In the genomic region with DNA sequence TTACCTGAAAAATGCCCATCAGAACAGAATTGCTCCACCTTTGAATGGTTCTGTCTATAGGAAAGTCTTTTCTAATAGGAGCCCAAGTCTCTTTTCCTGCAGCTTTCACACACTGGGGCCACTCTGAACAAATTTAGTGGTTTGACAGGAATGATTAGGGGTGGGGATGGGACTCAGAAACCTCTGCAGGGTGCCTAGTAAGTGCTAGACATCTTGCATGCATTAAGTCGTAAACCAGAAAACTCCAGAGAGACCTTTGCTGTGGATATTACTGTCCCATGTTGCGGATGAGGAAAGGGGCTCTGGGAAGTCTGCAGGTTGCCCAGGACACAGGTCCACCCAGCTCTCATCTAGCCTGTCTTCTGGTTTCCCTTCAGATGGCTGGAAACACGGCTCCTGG, we compare ENCODE assay signal across 26 cellular contexts.
DNase-seq lines count a peak whose midpoint lies in the region; ATAC-seq and TF ChIP-seq lines count a peak whose summit lies in the region.
"Had no signal": no experiment of that assay in that cellular context is flagged by ENCODE, and none has a peak within 500 bp of the region (broad histone marks: within the 10 kb centered on the region; RNA-seq: fewer than 3 reads in every experiment).

No MANE protein-coding gene starts in this region.

- H3K4me1 Mint-ChIP-seq in Calu3 (ENCODE audit: low read depth, unreplicated experiment) = peaks cover 72% of the 10 kb centered on the region
- H3K4me1 Mint-ChIP-seq: activated B cell treated with CpG ODN at 0.5 μM for 24 hours; activated naive CD8-positive, alpha-beta T cell treated with anti-CD3 and anti-CD28 coated beads for 36 hours had no signal

- in situ Hi-C loops in Panc1 (cut with HindIII; ENCODE audit: low pct_unique_long_range_greater_than_20kb, low sequenced_read_pairs) = no loop called here

- no peak overlapping the region for H3K23ac ChIP-seq in neuronal stem cell (ENCODE audit: low read depth, low read length, poor library complexity)

- H3K4me1 ChIP-seq in Panc1 (ENCODE audit: control insufficient read depth, insufficient read depth, low read length) (peaks cover 24% of the 10 kb centered on the region), foreskin keratinocyte (peaks cover 30% of the 10 kb centered on the region), neuronal stem cell (ENCODE audit: control insufficient read depth in 2 of 2, insufficient read depth in 1 of 2, low read depth in 1 of 2, low read length in 2 of 2) (peaks cover 8 to 21% of the 10 kb centered on the region in 2 donors), BE2C (peaks cover 5% of the 10 kb centered on the region)
- H3K4me1 ChIP-seq: prostate gland had no signal

- H3K27me3 ChIP-seq in Panc1 (ENCODE audit: control insufficient read depth, insufficient read depth, low read length) (no peaks in the 10 kb centered on the region), foreskin keratinocyte (no peaks in the 10 kb centered on the region), neuronal stem cell (ENCODE audit: control insufficient read depth in 3 of 3, insufficient read depth in 3 of 3, low read depth in 1 of 3, low read length in 3 of 3) (peaks cover 0 to 13% (median 4%) of the 10 kb centered on the region in 3 experiments), BE2C (no peaks in the 10 kb centered on the region)
- H3K27me3 ChIP-seq: sigmoid colon, tibial nerve had no signal

- WGBS in neuronal stem cell (ENCODE audit: extremely low coverage in 2 of 2, insufficient read length in 2 of 2, insufficient replicate concordance in 1 of 2), 2 donors = no CpG with 5 or more reads among the region's 3 CpGs

- peak overlapping the region; percentile 25 for H3K4me3 Mint-ChIP-seq in Calu3 (ENCODE audit: low read depth, unreplicated experiment)
- H3K4me3 Mint-ChIP-seq: activated B cell treated with CpG ODN at 0.5 μM for 24 hours; activated CD4-positive, alpha-beta T cell treated with anti-CD3 and anti-CD28 coated beads, Interleukin-2, amount 10 ng/mL, durations not matched to agents 7 days and 5 days; activated naive CD8-positive, alpha-beta T cell treated with anti-CD3 and anti-CD28 coated beads for 36 hours; effector memory CD8-positive, alpha-beta T cell had no signal

- H2AFZ ChIP-seq in neuronal stem cell (ENCODE audit: low read length) = no peak overlapping the region

- no peak for TF ChIP-seq CTCF in Calu3 (IDR thresholded peaks at IDR 0.05; ENCODE audit: unreplicated experiment)
- no peak for TF ChIP-seq CTCF in Panc1 (IDR thresholded peaks at IDR 0.05)
- TF ChIP-seq CTCF in foreskin keratinocyte (conservative IDR thresholded peaks at IDR 0.05) = no peak
- no peak for TF ChIP-seq CTCF in BE2C (IDR thresholded peaks at IDR 0.05; ENCODE audit: low read depth, low read length)

- POLR2A ChIA-PET in Panc1 (lab: Charles Lee) = no interaction called here

- intact Hi-C loops in Calu3 (cut with micrococcal nuclease; ENCODE audit: unreplicated experiment) (loop anchor here (1.0 to 5.0 kb wide), 8 partner anchors 46 to 532 kb away; no protein-coding TSS in a partner anchor), Panc1 (cut with micrococcal nuclease; ENCODE audit: unreplicated experiment) (loop anchor here (5.0 kb wide), 1 partner anchor 290 kb away; no protein-coding TSS in a partner anchor)

- H3K9me3 ChIP-seq in Panc1 (ENCODE audit: control insufficient read depth, insufficient read depth, low read depth, low read length) = no peaks in the 10 kb centered on the region
- no peaks in the 10 kb centered on the region for H3K9me3 ChIP-seq in neuronal stem cell (replicated peaks in 1 of 2; ENCODE audit: control insufficient read depth in 2 of 2, insufficient read depth in 1 of 2, low read depth in 1 of 2, low read length in 2 of 2)
- H3K9me3 ChIP-seq in BE2C = no peaks in the 10 kb centered on the region
- H3K9me3 ChIP-seq: BLaER1 treated with 17β-estradiol and CSF1 and Interleukin-3, amounts not matched to agents 10 nM and 100 nM; prostate gland; sigmoid colon; tibial nerve had no signal

- ATAC-seq in Panc1 (no peak), foreskin keratinocyte (no peak)
- ATAC-seq in stimulated activated naive CD8-positive, alpha-beta T cell treated with anti-CD3 and anti-CD28 coated beads, Interleukin-15, Interleukin-2, amounts not matched to agents 100 U/mL and 50 U/mL, for 24 hours = no peak
- ATAC-seq: effector memory CD8-positive, alpha-beta T cell; left cardiac atrium had no signal

- no peak overlapping the region for H2BK12ac ChIP-seq in neuronal stem cell (ENCODE audit: low read length)

- H3K9ac ChIP-seq in neuronal stem cell (ENCODE audit: low read depth, low read length, poor library complexity) = no peak overlapping the region
- H3K9ac ChIP-seq: BLaER1 treated with 17β-estradiol and CSF1 and Interleukin-3, amounts not matched to agents 10 nM and 100 nM had no signal

- H3K4me2 ChIP-seq in neuronal stem cell (ENCODE audit: insufficient read depth, low read length, poor library complexity, severe bottlenecking) = no peak overlapping the region
- H3K4me2 ChIP-seq: BLaER1 treated with 17β-estradiol and CSF1 and Interleukin-3, amounts not matched to agents 10 nM and 100 nM had no signal

- no peak overlapping the region for H4K8ac ChIP-seq in neuronal stem cell (ENCODE audit: low read depth, low read length)

- H3K36me3 ChIP-seq in Panc1 (ENCODE audit: control insufficient read depth, insufficient read depth, low read length) (no peaks in the 10 kb centered on the region), neuronal stem cell (replicated peaks in 1 of 2; ENCODE audit: control insufficient read depth in 2 of 2, insufficient read depth in 2 of 2, low read length in 2 of 2) (no peaks in the 10 kb centered on the region), BE2C (no peaks in the 10 kb centered on the region)
- H3K36me3 ChIP-seq: BLaER1 treated with 17β-estradiol and CSF1 and Interleukin-3, amounts not matched to agents 10 nM and 100 nM; prostate gland; sigmoid colon; tibial nerve had no signal

- no peak overlapping the region for H3K4ac ChIP-seq in neuronal stem cell (ENCODE audit: low read length)

- peaks cover 9% of the 10 kb centered on the region for H3K36me3 Mint-ChIP-seq in Calu3 (ENCODE audit: insufficient read depth, unreplicated experiment)
- H3K36me3 Mint-ChIP-seq: activated naive CD8-positive, alpha-beta T cell treated with anti-CD3 and anti-CD28 coated beads for 36 hours had no signal

- CTCF ChIA-PET in Calu3 (lab: Charles Lee) = interaction anchor here (0.7 to 4.4 kb wide), 11 partner anchors 16 to 551 kb away, joined by 3 to 86 read pairs (median 5); a partner anchor contains a TSS
- CTCF ChIA-PET in Panc1 (lab: Charles Lee) = interaction anchor here (3.6 kb wide), 1 partner anchor 533 kb away, joined by 28 read pairs; no protein-coding TSS in a partner anchor

- H2AK5ac ChIP-seq in neuronal stem cell (ENCODE audit: low read depth, low read length) = no peak overlapping the region

- no peaks in the 10 kb centered on the region for H3K9me3 Mint-ChIP-seq in Calu3 (ENCODE audit: low read depth, unreplicated experiment)
- H3K9me3 Mint-ChIP-seq: activated B cell treated with CpG ODN at 0.5 μM for 24 hours; activated CD4-positive, alpha-beta T cell treated with anti-CD3 and anti-CD28 coated beads, Interleukin-2, amount 10 ng/mL, durations not matched to agents 7 days and 5 days; activated naive CD8-positive, alpha-beta T cell treated with anti-CD3 and anti-CD28 coated beads for 36 hours; effector memory CD8-positive, alpha-beta T cell had no signal

- H3K27ac ChIP-seq in Panc1 (ENCODE audit: low read length) (peak overlapping the region; percentile 1), foreskin keratinocyte (peak overlapping the region; percentile 100), neuronal stem cell (replicated peaks; ENCODE audit: low read length) (no peak overlapping the region)
- H3K27ac ChIP-seq: BLaER1 treated with 17β-estradiol and CSF1 and Interleukin-3, amounts not matched to agents 10 nM and 100 nM; prostate gland; sigmoid colon; tibial nerve had no signal

- H2BK15ac ChIP-seq in neuronal stem cell (ENCODE audit: low read length) = no peak overlapping the region

- H3K79me1 ChIP-seq in neuronal stem cell (ENCODE audit: low read depth, low read length) = no peaks in the 10 kb centered on the region

- H3K14ac ChIP-seq in neuronal stem cell (ENCODE audit: low read length) = no peak overlapping the region

- peak overlapping the region; percentile 87 for H3K18ac ChIP-seq in neuronal stem cell (ENCODE audit: low read length)

- DNase-seq in Calu3 (no peak), Panc1 (ENCODE audit: low read depth, low spot score) (no peak), foreskin keratinocyte (no peak), neuronal stem cell (ENCODE audit: low spot score) (no peak), BE2C (no peak), NCI-H1436 (lab: John Stamatoyannopoulos, UW) (no peak), COLO829 (ENCODE audit: low spot score) (no peak)
- DNase-seq in stimulated activated naive CD8-positive, alpha-beta T cell treated with anti-CD3 and anti-CD28 coated beads, Interleukin-15, Interleukin-2, amounts not matched to agents 100 U/mL and 50 U/mL, for 24 hours = no peak
- DNase-seq: activated B cell treated with CpG ODN at 0.5 μM for 24 hours; activated CD4-positive, alpha-beta T cell treated with anti-CD3 and anti-CD28 coated beads, Interleukin-2, amount 10 ng/mL, durations not matched to agents 7 days and 5 days; activated effector memory CD4-positive, alpha-beta T cell treated with Interleukin-2 at 50 U/mL for 16 hours; activated naive CD8-positive, alpha-beta T cell treated with anti-CD3 and anti-CD28 coated beads for 36 hours; anterior cingulate cortex; effector memory CD8-positive, alpha-beta T cell; foreskin fibroblast; left cardiac atrium; NCI-H1048; NCI-H1694 treated with DMSO at 0.1 percent for 48 hours; NCI-H2171; RPMI8226; sigmoid colon; stimulated activated CD4-positive, alpha-beta T cell treated with anti-CD3 and anti-CD28 coated beads, Interleukin-4, amount 100 ng/mL, for 24 hours; T-helper 1 cell had no signal

- H4K91ac ChIP-seq in neuronal stem cell (ENCODE audit: low read depth, low read length, poor library complexity) = no peak overlapping the region

- H3K27me3 Mint-ChIP-seq in Calu3 (ENCODE audit: unreplicated experiment) = no peaks in the 10 kb centered on the region

- BruUV-seq in Calu3 (replicated peaks; lab: Mats Ljungman, UMichigan) = TSS peak; percentile 89
- no TSS peak for BruUV-seq in Panc1 (replicated peaks; lab: Mats Ljungman, UMichigan)

- H2BK5ac ChIP-seq in neuronal stem cell (ENCODE audit: low read length) = no peak overlapping the region

- no peak overlapping the region for H2BK120ac ChIP-seq in neuronal stem cell (ENCODE audit: low read depth, low read length)

- H3K4me3 ChIP-seq in Panc1 (ENCODE audit: low read depth in 2 of 2, low read length in 2 of 2) = no peak overlapping the region
- H3K4me3 ChIP-seq in neuronal stem cell (ENCODE audit: low read length in 2 of 2) = no peak overlapping the region
- no peak overlapping the region for H3K4me3 ChIP-seq in BE2C (ENCODE audit: low read depth, low read length)
- H3K4me3 ChIP-seq: BLaER1 treated with 17β-estradiol and CSF1 and Interleukin-3, amounts not matched to agents 10 nM and 100 nM; prostate gland; sigmoid colon; tibial nerve had no signal

- H3K27ac Mint-ChIP-seq in Calu3 (ENCODE audit: unreplicated experiment) = peak overlapping the region; percentile 97
- H3K27ac Mint-ChIP-seq: activated B cell treated with CpG ODN at 0.5 μM for 24 hours; activated CD4-positive, alpha-beta T cell treated with anti-CD3 and anti-CD28 coated beads, Interleukin-2, amount 10 ng/mL, durations not matched to agents 7 days and 5 days; activated naive CD8-positive, alpha-beta T cell treated with anti-CD3 and anti-CD28 coated beads for 36 hours; effector memory CD8-positive, alpha-beta T cell had no signal
